Comparison of ENCODE assay signal across 8 cellular contexts in genomic region chr10:86668297-86669165, GRCh38. TPM values are rescaled to one million over a fixed set of nuclear protein-coding genes. Genes with fewer than 3 reads are reported as not detected.
DNase-seq lines count a peak whose midpoint lies in the region; ATAC-seq, FAIRE-seq and TF ChIP-seq lines count a peak whose summit lies in the region.

Gene LDB3, plus strand, starts transcription at chr10:86668511. Its CDS starts 181 bp downstream, at chr10:86668692.

- no peak for ATAC-seq in HG03039 (IDR thresholded peaks at IDR 0.05; ENCODE audit: unreplicated experiment)

- H3K27ac ChIP-seq in temporal lobe (ENCODE audit: low read depth, low read length), result peak within 1 kb of the TSS; percentile 99

- no peaks in the 10 kb centered on the region for H3K9me3 ChIP-seq in BE2C

- H3K27me3 ChIP-seq in BE2C, result no peaks in the 10 kb centered on the region

- H3K4me3 Mint-ChIP-seq in glutamatergic neuron (ENCODE audit: unreplicated experiment), result peak within 1 kb of the TSS; percentile 78
- H3K4me3 Mint-ChIP-seq in activated CD4-positive, alpha-beta T cell treated with anti-CD3 and anti-CD28 coated beads, Interleukin-2, amount 10 ng/mL, durations not matched to agents 24 days and 14 days, result no peak within 1 kb of the TSS

- H3K27me3 Mint-ChIP-seq in glutamatergic neuron (ENCODE audit: unreplicated experiment), result peaks cover 33% of the 10 kb centered on the region
- no peaks in the 10 kb centered on the region for H3K27me3 Mint-ChIP-seq in activated CD4-positive, alpha-beta T cell treated with anti-CD3 and anti-CD28 coated beads, Interleukin-2, amount 10 ng/mL, durations not matched to agents 24 days and 14 days

- peaks cover 65% of the 10 kb centered on the region for H3K4me1 Mint-ChIP-seq in glutamatergic neuron (ENCODE audit: low read depth, unreplicated experiment)
- no peaks in the 10 kb centered on the region for H3K4me1 Mint-ChIP-seq in activated CD4-positive, alpha-beta T cell treated with anti-CD3 and anti-CD28 coated beads, Interleukin-2, amount 10 ng/mL, durations not matched to agents 24 days and 14 days

- intact Hi-C loops in activated CD4-positive, alpha-beta T cell treated with anti-CD3 and anti-CD28 coated beads, Interleukin-2, amount 10 ng/mL, durations not matched to agents 24 days and 14 days (cut with micrococcal nuclease), result no loop called here

- H3K4me1 ChIP-seq in BE2C, result peaks cover 59% of the 10 kb centered on the region

- TF ChIP-seq CTCF in BE2C (IDR thresholded peaks at IDR 0.05; ENCODE audit: low read depth, low read length) (no peak), glutamatergic neuron (IDR thresholded peaks at IDR 0.05; ENCODE audit: partially characterized antibody, unreplicated experiment) (no peak)

- FAIRE-seq in GM12892 (lab: Jason Lieb, UNC), result no peak

- H3K36me3 ChIP-seq in BE2C, result no peaks in the 10 kb centered on the region; the same call in 1 of the 2 replicates

- no peaks in the 10 kb centered on the region for H3K36me3 Mint-ChIP-seq in glutamatergic neuron (ENCODE audit: unreplicated experiment)
- no peaks in the 10 kb centered on the region for H3K36me3 Mint-ChIP-seq in activated CD4-positive, alpha-beta T cell treated with anti-CD3 and anti-CD28 coated beads, Interleukin-2, amount 10 ng/mL, durations not matched to agents 24 days and 14 days (ENCODE audit: low read depth)

- peak within 1 kb of the TSS; percentile 94 for H3K27ac Mint-ChIP-seq in glutamatergic neuron (ENCODE audit: unreplicated experiment)
- H3K27ac Mint-ChIP-seq in activated CD4-positive, alpha-beta T cell treated with anti-CD3 and anti-CD28 coated beads, Interleukin-2, amount 10 ng/mL, durations not matched to agents 24 days and 14 days, result no peak within 1 kb of the TSS

- peak; percentile 93 for DNase-seq in BE2C
- DNase-seq in H4 (ENCODE audit: low spot score), result peak; percentile 69
- peak; percentile 39 for DNase-seq in NCI-H2196 treated with DMSO at 0.1 percent for 48 hours (lab: John Stamatoyannopoulos, UW; ENCODE audit: unreplicated experiment)
- peak; percentile 77 for DNase-seq in glutamatergic neuron
- no peak for DNase-seq in activated CD4-positive, alpha-beta T cell treated with anti-CD3 and anti-CD28 coated beads, Interleukin-2, amount 10 ng/mL, durations not matched to agents 24 days and 14 days
- no peak for DNase-seq in GM12892 (ENCODE audit: insufficient read length)

- peak within 1 kb of the TSS; percentile 49 for H3K4me3 ChIP-seq in BE2C (ENCODE audit: low read depth, low read length)

- H3K9me3 Mint-ChIP-seq in glutamatergic neuron (ENCODE audit: unreplicated experiment), result peaks cover 33% of the 10 kb centered on the region
- H3K9me3 Mint-ChIP-seq in activated CD4-positive, alpha-beta T cell treated with anti-CD3 and anti-CD28 coated beads, Interleukin-2, amount 10 ng/mL, durations not matched to agents 24 days and 14 days, result no peaks in the 10 kb centered on the region

- no peak for TF ChIP-seq POLR2A in GM12892 (IDR thresholded peaks at IDR 0.05; ENCODE audit: low read depth, low read length)

RNA-seq across cellular contexts. Expression of gene LDB3, which starts in this region (rescaled TPM):
- 1.9 TPM for polyA plus RNA-seq in BE2C (2012; ENCODE audit: insufficient read depth, insufficient read length, low read depth)
- total RNA-seq in H4 (2014; rRNA removed; shearing (Covaris generic)), result 0.08 and 0.16 TPM in 2 replicates
- total RNA-seq in glutamatergic neuron (ENCODE audit: unreplicated experiment) (92.0 TPM), temporal lobe (0.25 TPM)
- 0.07 TPM in 1 of 2 replicates, not detected in the other for total RNA-seq in activated CD4-positive, alpha-beta T cell treated with anti-CD3 and anti-CD28 coated beads, Interleukin-2, amount 10 ng/mL, durations not matched to agents 24 days and 14 days
- polyA plus RNA-seq in GM12892 (2012; ENCODE audit: missing spikeins), result 0.38 TPM

Comparison
In these comparisons a context has a peak if more than half of its experiments do, and no peak if none do; other contexts are left out.
1. RNA of gene LDB3 (total RNA-seq): 92.0 TPM in glutamatergic neuron (single experiment); 0.25 TPM in temporal lobe (single experiment), 0.08 to 0.16 TPM in H4 and 0.07 TPM in activated CD4-positive, alpha-beta T cell treated with anti-CD3 and anti-CD28 coated beads, Interleukin-2, amount 10 ng/mL, durations not matched to agents 24 days and 14 days; every median in the first group is over 10 times any median in the second.
2. Peak in DNase-seq in H4; RNA of the gene not detected or under 1 TPM.
3. DNase-seq: peak in BE2C (single experiment), NCI-H2196 treated with DMSO at 0.1 percent for 48 hours (single experiment) and glutamatergic neuron (single experiment); none in activated CD4-positive, alpha-beta T cell treated with anti-CD3 and anti-CD28 coated beads, Interleukin-2, amount 10 ng/mL, durations not matched to agents 24 days and 14 days (single experiment) and GM12892 (single experiment).